Comparison of ENCODE assay signal across 19 cellular contexts in the genomic region with DNA sequence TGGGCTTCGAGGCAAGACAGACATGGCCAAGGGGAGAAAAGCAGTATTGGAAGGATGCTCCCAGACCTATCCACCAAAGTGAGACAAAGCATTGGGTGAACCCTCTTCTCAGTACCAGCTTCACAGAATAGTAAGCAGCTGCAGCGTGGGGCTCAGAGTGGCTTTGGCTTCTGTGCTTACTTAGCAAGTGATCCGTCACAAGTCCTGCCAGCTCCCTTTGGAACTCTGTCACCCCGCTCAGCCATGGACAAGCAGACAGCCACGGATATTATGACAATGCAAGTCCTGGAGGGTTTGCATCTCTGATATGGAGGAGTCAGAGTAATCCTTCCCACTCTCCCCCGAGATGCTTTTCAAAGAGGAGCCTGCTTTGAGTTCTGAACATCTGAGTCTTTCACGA.
DNase-seq lines count a peak whose midpoint lies in the region; ATAC-seq and TF ChIP-seq lines count a peak whose summit lies in the region.
"Had no signal": no experiment of that assay in that cellular context is flagged by ENCODE, and none has a peak within 500 bp of the region (broad histone marks: within the 10 kb centered on the region; RNA-seq: fewer than 3 reads in every experiment).

No MANE protein-coding gene starts in this region.

- DNase-seq in PC-9, result no peak
- DNase-seq in globus pallidus (ENCODE audit: low spot score), result peak; percentile 53
- no peak for DNase-seq in GM19240 (ENCODE audit: insufficient read length, low spot score)
- DNase-seq in GM20000 (ENCODE audit: low spot score), result no peak
- no peak for DNase-seq in central memory CD4-positive, alpha-beta T cell
- DNase-seq in sciatic nerve (ENCODE audit: low spot score), result no peak
- DNase-seq: activated CD4-positive, alpha-beta memory T cell treated with anti-CD3 and anti-CD28 coated beads, Interleukin-2, amount 10 ng/mL, durations not matched to agents 7 days and 5 days; activated naive CD4-positive, alpha-beta T cell treated with anti-CD3 and anti-CD28 coated beads for 36 hours; CD4-positive, alpha-beta T cell; DMS53; effector CD4-positive, alpha-beta T cell; MG63; NCI-H146; NCI-H226; SK-N-SH; stimulated activated CD4-positive, alpha-beta T cell treated with anti-CD3 and anti-CD28 coated beads, Interleukin-15, amount 100 ng/mL, for 24 hours had no signal

- CTCF ChIA-PET in PC-9 (lab: Charles Lee), result no interaction called here

- H3K27ac ChIP-seq in BLaER1 treated with 17β-estradiol and CSF1 and Interleukin-3, amounts not matched to agents 10 nM and 100 nM, result peak overlapping the region; percentile 48 to 91 (median 82); a peak in 19 of 22 replicates
- H3K27ac ChIP-seq in PC-9 (peak overlapping the region; percentile 100), neutrophil (peak overlapping the region; percentile 77)

- peaks cover 81% of the 10 kb centered on the region for H3K79me2 ChIP-seq in PC-9 (ENCODE audit: low read depth)

- no peak overlapping the region for H2AFZ ChIP-seq in PC-9

- 0 out of 22 replicates have a peak, but pooled peaks cover 0 to 3% (median 0%) of the 10 kb centered on the region in 11 experiments for H3K9me3 ChIP-seq in BLaER1 treated with 17β-estradiol and CSF1 and Interleukin-3, amounts not matched to agents 10 nM and 100 nM (replicated peaks in 1 of 11)
- H3K9me3 ChIP-seq in PC-9 (ENCODE audit: insufficient read depth, low read depth) (no peaks in the 10 kb centered on the region), neutrophil (no peaks in the 10 kb centered on the region)
- H3K9me3 ChIP-seq: MG63, SK-N-SH had no signal

- peak overlapping the region in 8 of 11 experiments; percentile 81 to 97 (median 89); a peak in 15 of 22 replicates for H3K4me2 ChIP-seq in BLaER1 treated with 17β-estradiol and CSF1 and Interleukin-3, amounts not matched to agents 10 nM and 100 nM
- no peak overlapping the region for H3K4me2 ChIP-seq in PC-9
- H3K4me2 ChIP-seq: SK-N-SH had no signal

- no peak for TF ChIP-seq CTCF in PC-9 (conservative IDR thresholded peaks at IDR 0.05)
- TF ChIP-seq CTCF in neutrophil (IDR thresholded peaks at IDR 0.05), result no peak
- TF ChIP-seq CTCF in GM20000 (IDR thresholded peaks at IDR 0.05; ENCODE audit: extremely low read depth, missing control alignments), result no peak

- peaks cover 70% of the 10 kb centered on the region for H3F3A ChIP-seq in PC-9 (ENCODE audit: insufficient read depth, low read depth)

- H3K4me3 ChIP-seq in BLaER1 treated with 17β-estradiol and CSF1 and Interleukin-3, amounts not matched to agents 10 nM and 100 nM, result no peak overlapping the region
- H3K4me3 ChIP-seq in PC-9 (no peak overlapping the region), neutrophil (ENCODE audit: low read depth in 1 of 2, low read length in 1 of 2) (no peak overlapping the region)
- H3K4me3 ChIP-seq: GM12878, MG63 had no signal

- POLR2A ChIA-PET in PC-9 (lab: Charles Lee; ENCODE audit: unreplicated experiment), result interaction anchor here (0.6 kb wide), 1 partner anchor 104 kb away, joined by 7 read pairs; no protein-coding TSS in a partner anchor

- intact Hi-C loops in PC-9 (cut with micrococcal nuclease; ENCODE audit: unreplicated experiment) (loop anchor here (5.0 to 10.0 kb wide), 2 partner anchors 237 to 700 kb away; no protein-coding TSS in a partner anchor), sciatic nerve (cut with DNase I) (loop anchor here (10.0 kb wide), 1 partner anchor 90 kb away; the partner anchor contains the start of gene SLCO3A1)

- H3K27me3 ChIP-seq in BLaER1 treated with 17β-estradiol and CSF1 and Interleukin-3, amounts not matched to agents 10 nM and 100 nM, result no peaks in the 10 kb centered on the region
- H3K27me3 ChIP-seq in PC-9 (ENCODE audit: insufficient read depth, low read depth) (no peaks in the 10 kb centered on the region), neutrophil (no peaks in the 10 kb centered on the region)
- H3K27me3 ChIP-seq: MG63 had no signal

- H4K20me1 ChIP-seq in BLaER1 treated with 17β-estradiol and CSF1 and Interleukin-3, amounts not matched to agents 10 nM and 100 nM, result no peaks in the 10 kb centered on the region; a peak in 1 of 22 replicates
- no peaks in the 10 kb centered on the region for H4K20me1 ChIP-seq in PC-9 (ENCODE audit: insufficient read depth)

- peaks cover 22 to 100% (median 85%) of the 10 kb centered on the region in 10 experiments for H3K4me1 ChIP-seq in BLaER1 treated with 17β-estradiol and CSF1 and Interleukin-3, amounts not matched to agents 10 nM and 100 nM
- H3K4me1 ChIP-seq in PC-9 (replicated peaks; ENCODE audit: insufficient read depth) (peaks cover 94% of the 10 kb centered on the region), neutrophil (ENCODE audit: control insufficient read depth in 1 of 2, insufficient read depth in 1 of 2, low read depth in 1 of 2, low read length in 1 of 2) (peaks cover 57 to 85% of the 10 kb centered on the region in 2 experiments)

- H3K9me2 ChIP-seq in PC-9 (ENCODE audit: insufficient read depth), result no peaks in the 10 kb centered on the region
- H3K9me2 ChIP-seq: SK-N-SH had no signal

- no peaks in the 10 kb centered on the region for H3K36me3 ChIP-seq in BLaER1 treated with 17β-estradiol and CSF1 and Interleukin-3, amounts not matched to agents 10 nM and 100 nM
- H3K36me3 ChIP-seq in PC-9 (ENCODE audit: low read depth), result no peaks in the 10 kb centered on the region
- H3K36me3 ChIP-seq in neutrophil, result no peaks in the 10 kb centered on the region
- H3K36me3 ChIP-seq: MG63 had no signal

- ATAC-seq in sciatic nerve, result no peak
- ATAC-seq: GM12878 had no signal

- H3K9ac ChIP-seq in BLaER1 treated with 17β-estradiol and CSF1 and Interleukin-3, amounts not matched to agents 10 nM and 100 nM, result peak overlapping the region in 4 of 11 experiments; percentile 4 to 77 (median 59); a peak in 6 of 22 replicates
- H3K9ac ChIP-seq: SK-N-SH had no signal

- no TSS peak for BruUV-seq in PC-9 (replicated peaks; lab: Mats Ljungman, UMichigan)
